Comparison of ENCODE assay signal across 23 cellular contexts in genomic region chr12:49422038-49422575, GRCh38.
"Had no signal": no experiment of that assay in that cellular context is flagged by ENCODE, and none has a peak within 500 bp of the region (broad histone marks: within the 10 kb centered on the region; RNA-seq: fewer than 3 reads in every experiment).

No MANE protein-coding gene starts in this region.

- H3K36me3 ChIP-seq: adrenal gland, breast epithelium, neutrophil, ovary, right atrium auricular region had no signal

- H3K9me3 ChIP-seq: adrenal gland, breast epithelium, heart right ventricle, left ventricle myocardium inferior, neutrophil, ovary, psoas muscle, right atrium auricular region, upper lobe of left lung had no signal

- DNase-seq: activated CD4-positive, alpha-beta T cell treated with anti-CD3 and anti-CD28 coated beads, Interleukin-2, amount 10 ng/mL, durations not matched to agents 7 days and 5 days; activated CD4-positive, CD25-positive, alpha-beta regulatory T cell treated with anti-CD3 and anti-CD28 coated beads, Interleukin-2, amount 50 U/mL, for 72 hours; activated CD8-positive, alpha-beta memory T cell treated with anti-CD3 and anti-CD28 coated beads, Interleukin-2, amount 10 ng/mL, durations not matched to agents 7 days and 5 days; activated CD8-positive, alpha-beta T cell treated with anti-CD3 and anti-CD28 coated beads for 36 hours; activated gamma-delta T cell treated with Interleukin-2 at 50 U/mL for 16 hours; activated T-cell treated with anti-CD3 and anti-CD28 coated beads for 4 hours; adrenal gland; dorsolateral prefrontal cortex; effector memory CD8-positive, alpha-beta T cell; heart right ventricle; kidney glomerular epithelial cell; left ventricle myocardium inferior; mammary epithelial cell; ovary; psoas muscle; stimulated activated CD4-positive, alpha-beta T cell treated with anti-CD3 and anti-CD28 coated beads, Interleukin-4, amount 100 ng/mL, for 24 hours; stimulated activated naive CD4-positive, alpha-beta T cell treated with Interleukin-2 at 50 U/mL for 16 hours; T1000; upper lobe of left lung; WERI-Rb-1 had no signal

- ATAC-seq: activated CD8-positive, alpha-beta memory T cell treated with anti-CD3 and anti-CD28 coated beads, Interleukin-2, amount 10 ng/mL, durations not matched to agents 7 days and 5 days; activated CD8-positive, alpha-beta T cell treated with anti-CD3 and anti-CD28 coated beads for 36 hours; effector memory CD8-positive, alpha-beta T cell; heart right ventricle; psoas muscle had no signal

- H3K27ac ChIP-seq: adrenal gland, breast epithelium, dorsolateral prefrontal cortex, heart right ventricle, left ventricle myocardium inferior, neutrophil, ovary, psoas muscle, right atrium auricular region, upper lobe of left lung, WERI-Rb-1 had no signal

- H3K4me3 ChIP-seq: adrenal gland, breast epithelium, dorsolateral prefrontal cortex, heart right ventricle, left ventricle myocardium inferior, ovary, psoas muscle, right atrium auricular region, upper lobe of left lung had no signal

- H3K4me1 ChIP-seq: adrenal gland, breast epithelium, right atrium auricular region, upper lobe of left lung had no signal

- H3K27me3 ChIP-seq: adrenal gland, breast epithelium, dorsolateral prefrontal cortex, heart right ventricle, neutrophil, ovary, right atrium auricular region, upper lobe of left lung had no signal
